15 cellular contexts compared by ENCODE assay signal in genomic region chr17:60496051-60496450, GRCh38. TPM values are rescaled to one million over a fixed set of nuclear protein-coding genes. Genes with fewer than 3 reads are reported as not detected.
DNase-seq lines count a peak whose midpoint lies in the region; ATAC-seq and TF ChIP-seq lines count a peak whose summit lies in the region.
"Had no signal": no experiment of that assay in that cellular context is flagged by ENCODE, and none has a peak within 500 bp of the region (broad histone marks: within the 10 kb centered on the region; RNA-seq: fewer than 3 reads in every experiment).

No MANE protein-coding gene starts in this region.

- H2AK5ac ChIP-seq in IMR-90 (ENCODE audit: low read depth, low read length), result no peak overlapping the region
- H2AK5ac ChIP-seq in mesenchymal stem cell (ENCODE audit: low read length, severe bottlenecking), result no peak overlapping the region

- DNase-seq in EH (ENCODE audit: low read depth), result peak; percentile 30
- DNase-seq in IMR-90, result peak; percentile 18
- DNase-seq in glomerular visceral epithelial cell (ENCODE audit: extremely low spot score), result peak; percentile 7
- no peak for DNase-seq in NCI-H1105 treated with DMSO at 0.1 percent for 48 hours (lab: John Stamatoyannopoulos, UW)
- DNase-seq in right atrium auricular region (ENCODE audit: low spot score), result no peak
- no peak for DNase-seq in mesenchymal stem cell
- DNase-seq: CD4-positive, alpha-beta memory T cell; DMS79; GDM1; H7; Karpas-422 had no signal

- TF ChIP-seq CTCF in IMR-90 (conservative IDR thresholded peaks at IDR 0.05; ENCODE audit: low read depth, low read length) (no peak), right atrium auricular region (IDR thresholded peaks at IDR 0.05) (no peak)

- H3K4ac ChIP-seq in IMR-90 (ENCODE audit: low read depth, low read length), result no peak overlapping the region
- no peak overlapping the region for H3K4ac ChIP-seq in mesenchymal stem cell (ENCODE audit: low read depth in 1 of 2, low read length in 2 of 2)

- H3K4me3 ChIP-seq in IMR-90 (ENCODE audit: insufficient read depth, low read depth, low read length) (no peak overlapping the region), right atrium auricular region (no peak overlapping the region), mesenchymal stem cell (ENCODE audit: insufficient read depth in 1 of 2, low read depth in 1 of 2, low read length in 2 of 2) (no peak overlapping the region)
- H3K4me3 ChIP-seq: GM23338, K562 had no signal

- H3K18ac ChIP-seq in IMR-90 (ENCODE audit: low read depth, low read length) (no peak overlapping the region), mesenchymal stem cell (ENCODE audit: low read depth in 1 of 2, low read length in 2 of 2) (no peak overlapping the region)

- H3K23ac ChIP-seq in IMR-90 (ENCODE audit: low read depth, low read length), result no peak overlapping the region
- no peak overlapping the region for H3K23ac ChIP-seq in mesenchymal stem cell (ENCODE audit: low read length in 2 of 2)

- H3K9me3 ChIP-seq in IMR-90 (ENCODE audit: control insufficient read depth, insufficient read depth, low read length) (peaks cover 7% of the 10 kb centered on the region), right atrium auricular region (no peaks in the 10 kb centered on the region), mesenchymal stem cell (ENCODE audit: control insufficient read depth, low read length) (peaks cover 7% of the 10 kb centered on the region)

- 0 out of 2 replicates have a peak, but pooled peaks cover 4% of the 10 kb centered on the region for H3K9me1 ChIP-seq in IMR-90 (ENCODE audit: insufficient read depth, low read length)

- POLR2A ChIA-PET in IMR-90 (lab: Charles Lee; ENCODE audit: unreplicated experiment), result no interaction called here

- H3K14ac ChIP-seq in IMR-90 (replicated peaks; ENCODE audit: low read depth, low read length) (no peak overlapping the region), mesenchymal stem cell (ENCODE audit: low read length in 2 of 2) (no peak overlapping the region)

- H3K36me3 ChIP-seq in IMR-90 (ENCODE audit: control insufficient read depth, insufficient read depth, low read length) (peaks cover 35% of the 10 kb centered on the region), right atrium auricular region (peaks cover 35% of the 10 kb centered on the region), mesenchymal stem cell (ENCODE audit: control insufficient read depth in 1 of 2, insufficient read depth in 2 of 2, low read depth in 1 of 2, low read length in 2 of 2) (peaks cover 34 to 85% of the 10 kb centered on the region in 2 experiments)

- TF ChIP-seq RAD21 in IMR-90 (IDR thresholded peaks at IDR 0.05; ENCODE audit: low read length), result no peak

- no peak overlapping the region for H4K5ac ChIP-seq in IMR-90 (ENCODE audit: low read depth, low read length)

- H3K79me1 ChIP-seq in IMR-90 (ENCODE audit: low read depth in 1 of 2, low read length in 2 of 2) (peaks cover 15 to 62% of the 10 kb centered on the region in 2 experiments), mesenchymal stem cell (replicated peaks; ENCODE audit: low read length, poor library complexity, severe bottlenecking) (peaks cover 19% of the 10 kb centered on the region)

- no peak overlapping the region for H2BK12ac ChIP-seq in mesenchymal stem cell (ENCODE audit: low read length in 2 of 2)

- dilution Hi-C loops in IMR-90 (cut with HindIII; ENCODE audit: low sequenced_read_pairs, unreplicated experiment), result no loop called here

- CTCF ChIA-PET in IMR-90 (lab: Yijun Ruan, JAX), result no interaction called here

- H2BK20ac ChIP-seq in IMR-90 (ENCODE audit: low read depth, low read length), result no peak overlapping the region

- H3K27me3 ChIP-seq in IMR-90 (ENCODE audit: control insufficient read depth, insufficient read depth, low read length) (no peaks in the 10 kb centered on the region), right atrium auricular region (no peaks in the 10 kb centered on the region), mesenchymal stem cell (ENCODE audit: control insufficient read depth in 1 of 2, insufficient read depth in 1 of 2, low read length in 2 of 2) (no peaks in the 10 kb centered on the region)

- no peak overlapping the region for H2AK9ac ChIP-seq in IMR-90 (replicated peaks; ENCODE audit: low read depth, low read length, poor library complexity)

- H3K4me1 ChIP-seq in IMR-90 (ENCODE audit: control insufficient read depth, insufficient read depth, low read length) (peaks cover 2% of the 10 kb centered on the region; the same call in 1 of the 2 replicates), right atrium auricular region (peaks cover 0 to under 1% of the 10 kb centered on the region in 2 donors), mesenchymal stem cell (ENCODE audit: control insufficient read depth, insufficient read depth, low read depth, low read length) (peaks cover 2% of the 10 kb centered on the region)

- H2AFZ ChIP-seq in IMR-90 (replicated peaks; ENCODE audit: low read length, poor library complexity) (no peak overlapping the region), mesenchymal stem cell (ENCODE audit: low read depth, low read length) (no peak overlapping the region)
- H2AFZ ChIP-seq: GM23338 had no signal

- in situ Hi-C loops in IMR-90 (cut with MboI; ENCODE audit: low sequenced_read_pairs), result no loop called here

- no peak overlapping the region for H3K27ac ChIP-seq in IMR-90 (ENCODE audit: insufficient read depth, low read length)
- no peak overlapping the region for H3K27ac ChIP-seq in right atrium auricular region
- H3K27ac ChIP-seq in mesenchymal stem cell (ENCODE audit: low read length, poor library complexity, severe bottlenecking), result no peak overlapping the region
- H3K27ac ChIP-seq: C4-2B had no signal

- no peak overlapping the region for H2BK120ac ChIP-seq in IMR-90 (ENCODE audit: low read depth, low read length)
- no peak overlapping the region for H2BK120ac ChIP-seq in mesenchymal stem cell (ENCODE audit: low read depth, low read length)

- intact Hi-C loops in IMR-90 (cut with micrococcal nuclease), result no loop called here

- no TSS peak for BruUV-seq in IMR-90 (replicated peaks; lab: Mats Ljungman, UMichigan)

- H2BK5ac ChIP-seq in IMR-90 (ENCODE audit: low read depth, low read length, poor library complexity, severe bottlenecking) (peak overlapping the region; percentile 39), mesenchymal stem cell (ENCODE audit: low read depth, low read length, poor library complexity, severe bottlenecking) (no peak overlapping the region)

- H4K8ac ChIP-seq in IMR-90 (ENCODE audit: low read depth in 2 of 2, low read length in 2 of 2), result no peak overlapping the region
- H4K8ac ChIP-seq in mesenchymal stem cell (ENCODE audit: low read length), result no peak overlapping the region

- H3K9ac ChIP-seq in IMR-90 (ENCODE audit: low read depth, low read length) (no peak overlapping the region), mesenchymal stem cell (ENCODE audit: low read length) (no peak overlapping the region)

- no peak overlapping the region for H4K91ac ChIP-seq in IMR-90 (ENCODE audit: insufficient read depth, low read depth, low read length)
- no peak overlapping the region for H4K91ac ChIP-seq in mesenchymal stem cell (ENCODE audit: low read length)

- peaks cover 22% of the 10 kb centered on the region for H4K20me1 ChIP-seq in IMR-90 (ENCODE audit: insufficient read depth, low read length)

- H3K56ac ChIP-seq in IMR-90 (ENCODE audit: extremely low read depth, insufficient read depth, low read length), result no peak overlapping the region

- H2BK15ac ChIP-seq in IMR-90 (ENCODE audit: low read depth, low read length), result no peak overlapping the region
- no peak overlapping the region for H2BK15ac ChIP-seq in mesenchymal stem cell (ENCODE audit: low read depth, poor library complexity, severe bottlenecking)

- TF ChIP-seq POLR2A in IMR-90 (IDR thresholded peaks at IDR 0.05; ENCODE audit: low read depth, low read length), result no peak

- H3K4me2 ChIP-seq in IMR-90 (ENCODE audit: low read depth, low read length) (no peak overlapping the region), mesenchymal stem cell (ENCODE audit: low read length, poor library complexity, severe bottlenecking) (no peak overlapping the region)
- H3K4me2 ChIP-seq: GM23338 had no signal

- ATAC-seq in IMR-90 (ENCODE audit: low read depth) (no peak; the same call in 1 of the 2 replicates), GM21723 (IDR thresholded peaks at IDR 0.05; ENCODE audit: unreplicated experiment) (no peak)
- ATAC-seq: GM23338, K562 had no signal

TF ChIP-seq in IMR-90, 13 proteins besides CTCF, POLR2A, EP300 and RAD21 (continues in another document):
- TF ChIP-seq RCOR1 (IDR thresholded peaks at IDR 0.05; ENCODE audit: insufficient replicate concordance, low read length) (no peak), SMC3 (IDR thresholded peaks at IDR 0.05; ENCODE audit: low read depth, low read length) (no peak), MAZ (IDR thresholded peaks at IDR 0.05; ENCODE audit: borderline replicate concordance, low read depth, low read length) (no peak), USF2 (IDR thresholded peaks at IDR 0.05; ENCODE audit: low read depth, low read length) (no peak), FOS (IDR thresholded peaks at IDR 0.05; ENCODE audit: low read depth, low read length) (no peak), RFX5 (IDR thresholded peaks at IDR 0.05; ENCODE audit: low read depth, low read length) (no peak), MXI1 (IDR thresholded peaks at IDR 0.05; ENCODE audit: borderline replicate concordance, low read depth, low read length) (no peak), CEBPB (IDR thresholded peaks at IDR 0.05; ENCODE audit: low read depth, low read length) (no peak), CHD1 (IDR thresholded peaks at IDR 0.05; ENCODE audit: low read depth, low read length) (no peak), MAFK (IDR thresholded peaks at IDR 0.05; ENCODE audit: low read depth, low read length) (no peak), NFE2L2 (IDR thresholded peaks at IDR 0.05; ENCODE audit: low read depth, low read length) (no peak), BHLHE40 (IDR thresholded peaks at IDR 0.05; ENCODE audit: low read depth, low read length) (no peak)

RNA-seq across cellular contexts. Expression of gene APPBP2, which starts 30.0 kb away (rescaled TPM):
- 86.7 and 93.9 TPM in 2 replicates for total RNA-seq in IMR-90 (2012; rRNA removed)
- polyA plus RNA-seq in IMR-90 (2012; rRNA removed), result 8.0 and 12.3 TPM in 2 replicates
- polyA plus RNA-seq in IMR-90 (2012; cell fraction: cytosol; rRNA removed), result 1.9 and 2.6 TPM in 2 replicates
- polyA plus RNA-seq in IMR-90 (2012; cell fraction: nucleus; rRNA removed; ENCODE audit: low replicate concordance), result 3.6 and 15.2 TPM in 2 replicates
- total RNA-seq in right atrium auricular region, result 10 to 100 TPM; 13.3 to 13.9 TPM
- polyA plus RNA-seq in mesenchymal stem cell (2013, experiment 1 of 2), result 20.3 TPM
- polyA plus RNA-seq in mesenchymal stem cell (2013, experiment 2 of 2), result 20.8 TPM

Comparison
In these comparisons a context has a peak if more than half of its experiments do, and no peak if none do; other contexts are left out.
1. DNase-seq: peak in EH (single experiment), IMR-90 (single experiment) and glomerular visceral epithelial cell (single experiment); none in NCI-H1105 treated with DMSO at 0.1 percent for 48 hours (single experiment), right atrium auricular region (single experiment) and mesenchymal stem cell (single experiment).